In genomic region chr16:86704516-86704915, GRCh38 we compare ENCODE assay signal across 21 cellular contexts.
"Had no signal": no experiment of that assay in that cellular context is flagged by ENCODE, and none has a peak within 500 bp of the region (broad histone marks: within the 10 kb centered on the region; RNA-seq: fewer than 3 reads in every experiment).

No MANE protein-coding gene starts in this region.

- H3K27ac ChIP-seq: KMS-11, PC-9, Peyer's patch, SJSA1, SK-N-MC had no signal

- H3K27me3 ChIP-seq: Peyer's patch, SJSA1 had no signal

- DNase-seq: IMR-90, Kasumi-1, MM.1S, NCI-H1092 treated with DMSO at 0.1 percent for 48 hours, NCI-H1436, NCI-H187, NCI-H2029, NCI-H2081 treated with DMSO at 0.1 percent for 48 hours, NCI-H226, NCI-H446, NCI-H510A, NCI-H524 treated with DMSO at 0.1 percent for 48 hours, NCI-H69, NCI-H774, PC-9, Peyer's patch, SIG-M5 had no signal

- H3K4me3 ChIP-seq: PC-9, Peyer's patch, SJSA1, SK-N-MC had no signal

- H2AFZ ChIP-seq: PC-9 had no signal

- H3K4me2 ChIP-seq: KMS-11, PC-9 had no signal

- H3K36me3 ChIP-seq: Peyer's patch, SJSA1 had no signal

- H3K4me1 ChIP-seq: Peyer's patch had no signal

- ATAC-seq: Right ventricle myocardium inferior had no signal

- H3K9me3 ChIP-seq: Peyer's patch, SJSA1 had no signal

- H3K9ac ChIP-seq: KMS-11 had no signal
